1 cellular context compared by ENCODE assay signal in the genomic region with DNA sequence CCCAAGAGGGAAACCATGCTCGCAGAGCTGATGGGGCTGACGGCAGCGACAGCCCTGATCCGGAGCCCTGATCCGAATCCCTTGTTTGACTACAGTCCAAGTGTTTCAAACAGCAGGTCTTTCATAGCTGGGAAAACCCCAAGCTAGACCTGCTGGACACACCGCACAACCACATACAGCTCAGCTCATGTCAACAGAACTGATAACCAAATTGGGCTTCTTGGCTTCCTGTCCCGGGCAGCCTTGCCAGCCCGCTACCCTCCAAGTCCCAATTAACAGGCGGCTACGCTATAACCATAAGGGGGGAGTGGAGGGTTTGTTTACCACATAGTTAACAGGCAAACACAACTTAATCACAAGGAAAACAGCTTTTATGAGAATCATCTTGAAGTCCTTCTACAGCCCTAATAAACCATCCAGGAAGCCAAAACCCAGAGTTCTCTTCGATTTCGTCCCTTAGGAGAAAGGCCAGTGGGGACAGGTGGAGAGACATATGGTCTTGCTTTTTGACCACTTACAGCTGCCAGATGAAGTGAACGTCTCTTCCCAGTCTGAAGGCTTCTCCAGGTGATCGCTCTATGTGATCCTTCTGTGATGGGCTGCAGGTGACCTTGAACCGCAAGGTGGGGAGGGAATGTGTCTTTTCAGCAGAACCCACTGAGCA.
TF ChIP-seq lines count a peak whose summit lies in the region.

No MANE protein-coding gene starts in this region.

TF ChIP-seq in IMR-90, 13 proteins besides CTCF, POLR2A, EP300 and RAD21 (continued from another document):
- TF ChIP-seq, protein P1, sequence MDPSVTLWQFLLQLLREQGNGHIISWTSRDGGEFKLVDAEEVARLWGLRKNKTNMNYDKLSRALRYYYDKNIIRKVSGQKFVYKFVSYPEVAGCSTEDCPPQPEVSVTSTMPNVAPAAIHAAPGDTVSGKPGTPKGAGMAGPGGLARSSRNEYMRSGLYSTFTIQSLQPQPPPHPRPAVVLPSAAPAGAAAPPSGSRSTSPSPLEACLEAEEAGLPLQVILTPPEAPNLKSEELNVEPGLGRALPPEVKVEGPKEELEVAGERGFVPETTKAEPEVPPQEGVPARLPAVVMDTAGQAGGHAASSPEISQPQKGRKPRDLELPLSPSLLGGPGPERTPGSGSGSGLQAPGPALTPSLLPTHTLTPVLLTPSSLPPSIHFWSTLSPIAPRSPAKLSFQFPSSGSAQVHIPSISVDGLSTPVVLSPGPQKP (IDR thresholded peaks at IDR 0.05; ENCODE audit: borderline replicate concordance, low read depth, low read length), result no peak
- no peak for TF ChIP-seq FOS (IDR thresholded peaks at IDR 0.05; ENCODE audit: low read depth, low read length)
- TF ChIP-seq RFX5 (IDR thresholded peaks at IDR 0.05; ENCODE audit: low read depth, low read length), result no peak
- TF ChIP-seq, protein P2, sequence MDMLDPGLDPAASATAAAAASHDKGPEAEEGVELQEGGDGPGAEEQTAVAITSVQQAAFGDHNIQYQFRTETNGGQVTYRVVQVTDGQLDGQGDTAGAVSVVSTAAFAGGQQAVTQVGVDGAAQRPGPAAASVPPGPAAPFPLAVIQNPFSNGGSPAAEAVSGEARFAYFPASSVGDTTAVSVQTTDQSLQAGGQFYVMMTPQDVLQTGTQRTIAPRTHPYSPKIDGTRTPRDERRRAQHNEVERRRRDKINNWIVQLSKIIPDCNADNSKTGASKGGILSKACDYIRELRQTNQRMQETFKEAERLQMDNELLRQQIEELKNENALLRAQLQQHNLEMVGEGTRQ (IDR thresholded peaks at IDR 0.05; ENCODE audit: low read depth, low read length), result no peak
- no peak for TF ChIP-seq MAZ (IDR thresholded peaks at IDR 0.05; ENCODE audit: borderline replicate concordance, low read depth, low read length)
